ENCODE assay signal across 1 cellular context in genomic region chr7:36389371-36390198, GRCh38.
TF ChIP-seq lines count a peak whose summit lies in the region.

Gene ANLN (plus strand): TSS chr7:36389862. CDS start chr7:36390027, 165 bp downstream.

TF ChIP-seq in HepG2, 621 proteins besides CTCF, POLR2A, EP300 and RAD21 (continued from another document and continues in another):
- TF ChIP-seq ZHX2 (IDR thresholded peaks at IDR 0.05; ENCODE audit: low read depth) (no peak), ZHX2 (CRISPR knock-in tag; IDR thresholded peaks at IDR 0.05; ENCODE audit: borderline replicate concordance) (0 out of 2 replicates have a peak, but pooled peaks have one; percentile 22), PTBP1 (IDR thresholded peaks at IDR 0.05; ENCODE audit: low read depth, low read length, poor library complexity, severe bottlenecking) (no peak), ZBTB34 (CRISPR knock-in tag; IDR thresholded peaks at IDR 0.05) (no peak), MAX (IDR thresholded peaks at IDR 0.05) (peak; percentile 47), SP5 (CRISPR knock-in tag; IDR thresholded peaks at IDR 0.05; ENCODE audit: borderline replicate concordance, low read depth) (peak; percentile 73; the same call in 1 of the 2 replicates), DRAP1 (CRISPR knock-in tag; IDR thresholded peaks at IDR 0.05) (peak; percentile 54; the same call in 1 of the 2 replicates), POLR2AphosphoS5 (IDR thresholded peaks at IDR 0.05; ENCODE audit: low read depth, low read length) (peak; percentile 77), LCORL (IDR thresholded peaks at IDR 0.05) (peak; percentile 8; the same call in 1 of the 2 replicates), LCORL (CRISPR knock-in tag; IDR thresholded peaks at IDR 0.05) (0 out of 2 replicates have a peak, but pooled peaks have one; percentile 30), ELF3 (CRISPR knock-in tag; IDR thresholded peaks at IDR 0.05) (peak; percentile 69; the same call in 1 of the 2 replicates), ZNF232 (CRISPR knock-in tag; IDR thresholded peaks at IDR 0.05; ENCODE audit: borderline replicate concordance) (0 out of 2 replicates have a peak, but pooled peaks have one; percentile 38), MED13 (CRISPR knock-in tag; IDR thresholded peaks at IDR 0.05) (peak; percentile 51; the same call in 1 of the 2 replicates), ZNF709 (CRISPR knock-in tag; IDR thresholded peaks at IDR 0.05) (no peak), NCOA5 (CRISPR knock-in tag; IDR thresholded peaks at IDR 0.05) (no peak), ZNF777 (CRISPR knock-in tag; IDR thresholded peaks at IDR 0.05) (peak; percentile 27; the same call in 1 of the 2 replicates), TMF1 (CRISPR knock-in tag; IDR thresholded peaks at IDR 0.05; ENCODE audit: low read depth) (no peak), ZNF503 (CRISPR knock-in tag; IDR thresholded peaks at IDR 0.05) (peak; percentile 36; the same call in 1 of the 2 replicates), MXI1 (IDR thresholded peaks at IDR 0.05; ENCODE audit: borderline replicate concordance, low read depth, low read length) (peak; percentile 93), SRF (IDR thresholded peaks at IDR 0.05; ENCODE audit: low read depth, low read length) (0 out of 2 replicates have a peak, but pooled peaks have one; percentile 35), PHB2 (IDR thresholded peaks at IDR 0.05; ENCODE audit: partially characterized antibody) (no peak), SETDB1 (CRISPR knock-in tag; IDR thresholded peaks at IDR 0.05; ENCODE audit: borderline replicate concordance) (no peak), BRD4 (CRISPR knock-in tag; IDR thresholded peaks at IDR 0.05) (no peak), HNRNPK (IDR thresholded peaks at IDR 0.05; ENCODE audit: low read depth, low read length, poor library complexity, severe bottlenecking) (no peak), KMT2B (CRISPR knock-in tag; IDR thresholded peaks at IDR 0.05) (peak; percentile 31; the same call in 1 of the 2 replicates), ZNF382 (CRISPR knock-in tag; IDR thresholded peaks at IDR 0.05; ENCODE audit: borderline replicate concordance) (no peak), CBFB (CRISPR knock-in tag; IDR thresholded peaks at IDR 0.05) (no peak), ZNF724P (CRISPR knock-in tag; IDR thresholded peaks at IDR 0.05; ENCODE audit: borderline replicate concordance) (no peak), RELA (CRISPR knock-in tag; IDR thresholded peaks at IDR 0.05) (no peak), ZNF317 (CRISPR knock-in tag; IDR thresholded peaks at IDR 0.05) (no peak; the same call in 1 of the 2 replicates), CREM (IDR thresholded peaks at IDR 0.05) (peak; percentile 22; the same call in 1 of the 2 replicates), CREM (CRISPR knock-in tag; IDR thresholded peaks at IDR 0.05) (no peak), ZNF292 (CRISPR knock-in tag; IDR thresholded peaks at IDR 0.05; ENCODE audit: borderline replicate concordance, low read depth) (peak; percentile 79; the same call in 1 of the 2 replicates), ATF3 (CRISPR knock-in tag; IDR thresholded peaks at IDR 0.05) (no peak), NFYC (CRISPR knock-in tag; IDR thresholded peaks at IDR 0.05) (no peak), ZNF607 (CRISPR knock-in tag; IDR thresholded peaks at IDR 0.05; ENCODE audit: borderline replicate concordance) (no peak), DPF2 (CRISPR knock-in tag; IDR thresholded peaks at IDR 0.05; ENCODE audit: borderline replicate concordance, low read depth) (no peak), MED1 (CRISPR knock-in tag; IDR thresholded peaks at IDR 0.05) (peak; percentile 15; the same call in 1 of the 2 replicates), ZSCAN30 (CRISPR knock-in tag; IDR thresholded peaks at IDR 0.05) (0 out of 2 replicates have a peak, but pooled peaks have one; percentile 76), KAT2B (IDR thresholded peaks at IDR 0.05; ENCODE audit: borderline replicate concordance, low read depth, low read length) (no peak), NFE2L1 (CRISPR knock-in tag; IDR thresholded peaks at IDR 0.05; ENCODE audit: borderline replicate concordance) (no peak)
- TF ChIP-seq, protein P1, sequence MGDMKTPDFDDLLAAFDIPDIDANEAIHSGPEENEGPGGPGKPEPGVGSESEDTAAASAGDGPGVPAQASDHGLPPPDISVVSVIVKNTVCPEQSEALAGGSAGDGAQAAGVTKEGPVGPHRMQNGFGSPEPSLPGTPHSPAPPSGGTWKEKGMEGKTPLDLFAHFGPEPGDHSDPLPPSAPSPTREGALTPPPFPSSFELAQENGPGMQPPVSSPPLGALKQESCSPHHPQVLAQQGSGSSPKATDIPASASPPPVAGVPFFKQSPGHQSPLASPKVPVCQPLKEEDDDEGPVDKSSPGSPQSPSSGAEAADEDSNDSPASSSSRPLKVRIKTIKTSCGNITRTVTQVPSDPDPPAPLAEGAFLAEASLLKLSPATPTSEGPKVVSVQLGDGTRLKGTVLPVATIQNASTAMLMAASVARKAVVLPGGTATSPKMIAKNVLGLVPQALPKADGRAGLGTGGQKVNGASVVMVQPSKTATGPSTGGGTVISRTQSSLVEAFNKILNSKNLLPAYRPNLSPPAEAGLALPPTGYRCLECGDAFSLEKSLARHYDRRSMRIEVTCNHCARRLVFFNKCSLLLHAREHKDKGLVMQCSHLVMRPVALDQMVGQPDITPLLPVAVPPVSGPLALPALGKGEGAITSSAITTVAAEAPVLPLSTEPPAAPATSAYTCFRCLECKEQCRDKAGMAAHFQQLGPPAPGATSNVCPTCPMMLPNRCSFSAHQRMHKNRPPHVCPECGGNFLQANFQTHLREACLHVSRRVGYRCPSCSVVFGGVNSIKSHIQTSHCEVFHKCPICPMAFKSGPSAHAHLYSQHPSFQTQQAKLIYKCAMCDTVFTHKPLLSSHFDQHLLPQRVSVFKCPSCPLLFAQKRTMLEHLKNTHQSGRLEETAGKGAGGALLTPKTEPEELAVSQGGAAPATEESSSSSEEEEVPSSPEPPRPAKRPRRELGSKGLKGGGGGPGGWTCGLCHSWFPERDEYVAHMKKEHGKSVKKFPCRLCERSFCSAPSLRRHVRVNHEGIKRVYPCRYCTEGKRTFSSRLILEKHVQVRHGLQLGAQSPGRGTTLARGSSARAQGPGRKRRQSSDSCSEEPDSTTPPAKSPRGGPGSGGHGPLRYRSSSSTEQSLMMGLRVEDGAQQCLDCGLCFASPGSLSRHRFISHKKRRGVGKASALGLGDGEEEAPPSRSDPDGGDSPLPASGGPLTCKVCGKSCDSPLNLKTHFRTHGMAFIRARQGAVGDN (CRISPR knock-in tag; IDR thresholded peaks at IDR 0.05), result peak; percentile 76
- TF ChIP-seq, protein P2, sequence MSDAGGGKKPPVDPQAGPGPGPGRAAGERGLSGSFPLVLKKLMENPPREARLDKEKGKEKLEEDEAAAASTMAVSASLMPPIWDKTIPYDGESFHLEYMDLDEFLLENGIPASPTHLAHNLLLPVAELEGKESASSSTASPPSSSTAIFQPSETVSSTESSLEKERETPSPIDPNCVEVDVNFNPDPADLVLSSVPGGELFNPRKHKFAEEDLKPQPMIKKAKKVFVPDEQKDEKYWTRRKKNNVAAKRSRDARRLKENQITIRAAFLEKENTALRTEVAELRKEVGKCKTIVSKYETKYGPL (CRISPR knock-in tag; IDR thresholded peaks at IDR 0.05), result no peak
- TF ChIP-seq, protein P3, sequence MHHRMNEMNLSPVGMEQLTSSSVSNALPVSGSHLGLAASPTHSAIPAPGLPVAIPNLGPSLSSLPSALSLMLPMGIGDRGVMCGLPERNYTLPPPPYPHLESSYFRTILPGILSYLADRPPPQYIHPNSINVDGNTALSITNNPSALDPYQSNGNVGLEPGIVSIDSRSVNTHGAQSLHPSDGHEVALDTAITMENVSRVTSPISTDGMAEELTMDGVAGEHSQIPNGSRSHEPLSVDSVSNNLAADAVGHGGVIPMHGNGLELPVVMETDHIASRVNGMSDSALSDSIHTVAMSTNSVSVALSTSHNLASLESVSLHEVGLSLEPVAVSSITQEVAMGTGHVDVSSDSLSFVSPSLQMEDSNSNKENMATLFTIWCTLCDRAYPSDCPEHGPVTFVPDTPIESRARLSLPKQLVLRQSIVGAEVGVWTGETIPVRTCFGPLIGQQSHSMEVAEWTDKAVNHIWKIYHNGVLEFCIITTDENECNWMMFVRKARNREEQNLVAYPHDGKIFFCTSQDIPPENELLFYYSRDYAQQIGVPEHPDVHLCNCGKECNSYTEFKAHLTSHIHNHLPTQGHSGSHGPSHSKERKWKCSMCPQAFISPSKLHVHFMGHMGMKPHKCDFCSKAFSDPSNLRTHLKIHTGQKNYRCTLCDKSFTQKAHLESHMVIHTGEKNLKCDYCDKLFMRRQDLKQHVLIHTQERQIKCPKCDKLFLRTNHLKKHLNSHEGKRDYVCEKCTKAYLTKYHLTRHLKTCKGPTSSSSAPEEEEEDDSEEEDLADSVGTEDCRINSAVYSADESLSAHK (CRISPR knock-in tag; IDR thresholded peaks at IDR 0.05; ENCODE audit: borderline replicate concordance), result no peak
- TF ChIP-seq, protein P4, sequence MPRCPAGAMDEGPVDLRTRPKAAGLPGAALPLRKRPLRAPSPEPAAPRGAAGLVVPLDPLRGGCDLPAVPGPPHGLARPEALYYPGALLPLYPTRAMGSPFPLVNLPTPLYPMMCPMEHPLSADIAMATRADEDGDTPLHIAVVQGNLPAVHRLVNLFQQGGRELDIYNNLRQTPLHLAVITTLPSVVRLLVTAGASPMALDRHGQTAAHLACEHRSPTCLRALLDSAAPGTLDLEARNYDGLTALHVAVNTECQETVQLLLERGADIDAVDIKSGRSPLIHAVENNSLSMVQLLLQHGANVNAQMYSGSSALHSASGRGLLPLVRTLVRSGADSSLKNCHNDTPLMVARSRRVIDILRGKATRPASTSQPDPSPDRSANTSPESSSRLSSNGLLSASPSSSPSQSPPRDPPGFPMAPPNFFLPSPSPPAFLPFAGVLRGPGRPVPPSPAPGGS (CRISPR knock-in tag; IDR thresholded peaks at IDR 0.05), result no peak
